In the genomic region with DNA sequence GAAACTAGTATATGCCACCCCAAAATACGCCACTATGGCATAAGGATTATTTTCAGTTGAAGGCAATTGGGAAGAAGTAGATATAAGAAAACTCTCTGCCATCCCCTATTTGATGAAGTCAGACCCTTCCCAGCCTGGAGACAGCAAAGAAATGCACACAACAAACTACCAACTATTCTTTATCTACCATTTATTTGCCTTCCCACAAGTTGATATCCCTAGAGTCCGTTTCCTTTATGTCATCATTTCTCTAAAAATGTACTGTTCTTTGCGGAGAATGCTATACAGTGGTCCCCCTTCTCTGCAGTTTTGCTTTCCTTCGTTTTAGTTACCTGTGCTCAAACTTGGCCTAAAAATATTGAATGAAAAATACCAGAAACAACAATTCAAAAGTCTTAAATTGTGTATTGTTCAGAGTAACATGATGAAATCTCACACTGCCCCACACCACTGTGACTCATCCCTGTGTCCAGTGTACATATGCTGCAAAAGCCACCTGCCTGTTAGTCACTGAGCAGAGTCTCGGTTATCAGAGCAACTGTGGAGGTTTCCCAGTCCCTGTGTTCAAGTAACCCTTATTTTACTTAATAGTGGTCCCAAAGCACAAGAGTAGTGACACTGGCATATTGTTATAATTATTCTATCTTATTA, we compare ENCODE assay signal across 9 cellular contexts.
A peak's percentile ranks its signal among the peaks of the same experiment; 100 is the strongest.
DNase-seq lines count a peak whose midpoint lies in the region; ATAC-seq and TF ChIP-seq lines count a peak whose summit lies in the region.
"Had no signal": no experiment of that assay in that cellular context is flagged by ENCODE, and none has a peak within 500 bp of the region (broad histone marks: within the 10 kb centered on the region; RNA-seq: fewer than 3 reads in every experiment).

No MANE protein-coding gene starts in this region.

- H3K36me3 ChIP-seq in HCT116 (ENCODE audit: control insufficient read depth in 1 of 2, insufficient read depth in 2 of 2, low read length in 2 of 2), result no peaks in the 10 kb centered on the region; a peak in 1 of 4 replicates
- peaks cover 48% of the 10 kb centered on the region for H3K36me3 ChIP-seq in SJSA1

- H3K27me3 ChIP-seq in HCT116 (ENCODE audit: insufficient read depth, low read length), result no peaks in the 10 kb centered on the region
- no peaks in the 10 kb centered on the region for H3K27me3 ChIP-seq in SJSA1 (replicated peaks)
- H3K27me3 ChIP-seq: sigmoid colon, testis had no signal

- no peak overlapping the region for H3K27ac ChIP-seq in HCT116 (ENCODE audit: low read depth, low read length)
- H3K27ac ChIP-seq in SJSA1, result no peak overlapping the region
- H3K27ac ChIP-seq: sigmoid colon, testis had no signal

- no peaks in the 10 kb centered on the region for H3K27me3 Mint-ChIP-seq in activated CD4-positive, alpha-beta memory T cell treated with anti-CD3 and anti-CD28 coated beads, Interleukin-2, amount 10 ng/mL, durations not matched to agents 7 days and 5 days

- H4K20me1 ChIP-seq in HCT116 (ENCODE audit: insufficient read depth), result no peaks in the 10 kb centered on the region

- DNase-seq in HCT116 (ENCODE audit: low read depth, low spot score) (peak; percentile 60), SJSA1 (ENCODE audit: low read depth in 1 of 2, low spot score in 2 of 2) (peak; percentile 12 to 50), fibroblast of the conjunctiva (ENCODE audit: low read depth) (peak; percentile 75), stromal cell of bone marrow (ENCODE audit: low read depth) (peak; percentile 78), DMS 273 (lab: John Stamatoyannopoulos, UW; ENCODE audit: unreplicated experiment) (no peak)
- no peak for DNase-seq in activated CD4-positive, alpha-beta memory T cell treated with anti-CD3 and anti-CD28 coated beads, Interleukin-2, amount 10 ng/mL, durations not matched to agents 7 days and 5 days
- DNase-seq: sigmoid colon, testis had no signal

- CTCF ChIA-PET in HCT116 (lab: Charles Lee), result no interaction called here
- CTCF ChIA-PET in activated CD4-positive, alpha-beta memory T cell treated with anti-CD3 and anti-CD28 coated beads, Interleukin-2, amount 10 ng/mL, durations not matched to agents 7 days and 5 days (lab: Charles Lee), result no interaction called here

- no peaks in the 10 kb centered on the region for H3K9me3 Mint-ChIP-seq in activated CD4-positive, alpha-beta memory T cell treated with anti-CD3 and anti-CD28 coated beads, Interleukin-2, amount 10 ng/mL, durations not matched to agents 7 days and 5 days

- H3K36me3 Mint-ChIP-seq in activated CD4-positive, alpha-beta memory T cell treated with anti-CD3 and anti-CD28 coated beads, Interleukin-2, amount 10 ng/mL, durations not matched to agents 7 days and 5 days (ENCODE audit: low read depth), result no peaks in the 10 kb centered on the region

- H3K9ac ChIP-seq in HCT116 (ENCODE audit: low read length), result no peak overlapping the region

- H3K4me1 ChIP-seq in HCT116 (ENCODE audit: control insufficient read depth in 1 of 2, insufficient read depth in 2 of 2, low read length in 2 of 2) (peaks cover 0 to 9% of the 10 kb centered on the region in 2 experiments; a peak in 1 of 4 replicates), SJSA1 (replicated peaks) (peaks cover 3% of the 10 kb centered on the region; the same call in 1 of the 2 replicates)
- H3K4me1 ChIP-seq: sigmoid colon, testis had no signal

- H3K9me3 ChIP-seq in HCT116 (ENCODE audit: control insufficient read depth in 1 of 2, insufficient read depth in 1 of 2, low read depth in 1 of 2, low read length in 2 of 2) (no peaks in the 10 kb centered on the region), SJSA1 (replicated peaks) (no peaks in the 10 kb centered on the region)
- H3K9me3 ChIP-seq: sigmoid colon, testis had no signal

- H3K4me1 Mint-ChIP-seq in activated CD4-positive, alpha-beta memory T cell treated with anti-CD3 and anti-CD28 coated beads, Interleukin-2, amount 10 ng/mL, durations not matched to agents 7 days and 5 days, result no peaks in the 10 kb centered on the region

- no peak for TF ChIP-seq RAD21 in HCT116 (IDR thresholded peaks at IDR 0.05; ENCODE audit: low read depth)

- no peak overlapping the region for H3K4me3 Mint-ChIP-seq in activated CD4-positive, alpha-beta memory T cell treated with anti-CD3 and anti-CD28 coated beads, Interleukin-2, amount 10 ng/mL, durations not matched to agents 7 days and 5 days

- intact Hi-C loops in HCT116 (cut with micrococcal nuclease), result no loop called here

- POLR2A ChIA-PET in HCT116 (lab: Charles Lee), result no interaction called here
- POLR2A ChIA-PET in activated CD4-positive, alpha-beta memory T cell treated with anti-CD3 and anti-CD28 coated beads, Interleukin-2, amount 10 ng/mL, durations not matched to agents 7 days and 5 days (lab: Charles Lee), result no interaction called here

- no peak for TF ChIP-seq CTCF in HCT116 (IDR thresholded peaks at IDR 0.05 in 2 of 3, conservative IDR thresholded peaks at IDR 0.05 in 1 of 3; ENCODE audit: borderline replicate concordance in 1 of 3, insufficient read depth in 1 of 3, low read depth in 2 of 3, low read length in 2 of 3)

- RAD21 ChIA-PET in HCT116 (lab: Charles Lee; ENCODE audit: low non-redundant PET in 1 of 2, low total read pairs in 2 of 2, uncharacterized antibody in 2 of 2, unreplicated experiment in 2 of 2), result no interaction called here

- ATAC-seq in HCT116 (peak; percentile 77; the same call in 1 of the 2 replicates), HG03354 (IDR thresholded peaks at IDR 0.05; ENCODE audit: poor library complexity, severe bottlenecking, unreplicated experiment) (no peak)

- H3K4me3 ChIP-seq in HCT116 (replicated peaks in 1 of 2; ENCODE audit: low read depth in 1 of 2, low read length in 2 of 2) (no peak overlapping the region), SJSA1 (no peak overlapping the region)
- H3K4me3 ChIP-seq: sigmoid colon, testis had no signal

- no peak overlapping the region for H3K27ac Mint-ChIP-seq in activated CD4-positive, alpha-beta memory T cell treated with anti-CD3 and anti-CD28 coated beads, Interleukin-2, amount 10 ng/mL, durations not matched to agents 7 days and 5 days

- no peak overlapping the region for H3K4me2 ChIP-seq in HCT116 (ENCODE audit: low read length)

- H2AFZ ChIP-seq in HCT116 (ENCODE audit: low read depth, low read length, poor library complexity, severe bottlenecking), result no peak overlapping the region

- BruUV-seq in HCT116 (replicated peaks; lab: Mats Ljungman, UMichigan), result no TSS peak

- no peak for TF ChIP-seq POLR2A in HCT116 (IDR thresholded peaks at IDR 0.05; ENCODE audit: borderline replicate concordance, extremely low read depth, insufficient read depth, insufficient read length)

- no peaks in the 10 kb centered on the region for H3K9me2 ChIP-seq in HCT116 (ENCODE audit: insufficient read depth)

- no peaks in the 10 kb centered on the region for H3K79me2 ChIP-seq in HCT116 (ENCODE audit: insufficient read depth, low read length)

TF ChIP-seq in HCT116, 20 proteins besides CTCF, POLR2A, EP300 and RAD21 (continues in another document):
- TF ChIP-seq EGR1 (IDR thresholded peaks at IDR 0.05; ENCODE audit: low read depth) (no peak), REST (IDR thresholded peaks at IDR 0.05; ENCODE audit: low read depth) (no peak), CEBPB (IDR thresholded peaks at IDR 0.05; ENCODE audit: low read depth) (peak; percentile 85), ELF1 (IDR thresholded peaks at IDR 0.05; ENCODE audit: borderline replicate concordance, low read depth) (no peak), CBX3 (IDR thresholded peaks at IDR 0.05; ENCODE audit: low read depth) (peak; percentile 51), SP1 (IDR thresholded peaks at IDR 0.05; ENCODE audit: low read depth) (peak; percentile 60), EZH2 (IDR thresholded peaks at IDR 0.05) (no peak), JUND (IDR thresholded peaks at IDR 0.05) (peak; percentile 68), ZNF274 (IDR thresholded peaks at IDR 0.05; ENCODE audit: low read depth, low read length) (no peak), FOSL1 (IDR thresholded peaks at IDR 0.05; ENCODE audit: low read depth) (peak; percentile 80), YY1 (IDR thresholded peaks at IDR 0.05; ENCODE audit: extremely low read depth, insufficient replicate concordance, low read depth, low read length) (no peak)
- TF ChIP-seq, protein P1, sequence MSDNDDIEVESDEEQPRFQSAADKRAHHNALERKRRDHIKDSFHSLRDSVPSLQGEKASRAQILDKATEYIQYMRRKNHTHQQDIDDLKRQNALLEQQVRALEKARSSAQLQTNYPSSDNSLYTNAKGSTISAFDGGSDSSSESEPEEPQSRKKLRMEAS (IDR thresholded peaks at IDR 0.05), result peak; percentile 73

Comparison
In these comparisons a context has a peak if more than half of its experiments do, and no peak if none do; other contexts are left out.
1. DNase-seq: peak in HCT116 (single experiment), SJSA1 (2 of 2), fibroblast of the conjunctiva (single experiment) and stromal cell of bone marrow (single experiment); none in DMS 273 (single experiment) and activated CD4-positive, alpha-beta memory T cell treated with anti-CD3 and anti-CD28 coated beads, Interleukin-2, amount 10 ng/mL, durations not matched to agents 7 days and 5 days (single experiment).